1 cellular context compared by ENCODE assay signal in the genomic region with DNA sequence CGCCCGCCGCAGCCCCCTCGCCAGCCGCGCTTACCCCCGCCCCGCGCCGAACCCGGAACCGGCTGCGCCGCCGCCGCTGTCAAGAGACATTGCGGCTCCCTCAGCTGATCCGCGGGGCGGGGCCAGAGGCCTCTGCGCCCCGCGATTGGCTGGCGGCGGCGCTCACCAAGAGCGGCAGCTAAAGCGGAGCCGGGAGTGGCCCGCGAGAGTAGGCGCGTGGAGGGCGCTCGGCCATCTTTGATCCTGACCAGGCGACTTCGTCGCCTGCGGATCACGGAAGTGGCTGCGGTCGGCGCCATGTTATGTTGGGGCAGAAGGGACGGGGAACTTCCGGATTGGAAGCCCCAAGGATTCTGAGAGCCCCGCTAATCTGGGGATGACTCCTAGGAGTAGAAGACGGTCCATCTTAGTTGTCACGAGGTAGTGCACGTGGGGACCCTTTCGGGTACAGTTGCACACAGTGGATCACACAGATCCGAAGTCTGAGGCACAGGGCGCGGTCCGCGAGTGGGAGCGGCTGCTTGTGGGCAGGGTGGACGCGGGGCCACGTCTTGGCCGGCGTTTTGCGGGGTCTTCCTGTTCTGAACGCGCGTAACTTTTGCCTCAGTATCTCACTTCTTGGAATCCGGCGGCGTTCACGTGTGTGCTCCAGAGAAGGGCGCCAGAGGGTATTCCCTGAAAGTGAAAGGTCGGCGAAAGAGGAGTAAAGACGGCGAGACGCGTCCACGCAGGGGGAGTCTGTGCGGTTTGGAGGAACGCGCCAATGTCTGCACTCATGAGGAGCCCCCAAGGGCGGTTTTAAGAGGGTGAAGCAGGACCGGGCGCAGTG.
TF ChIP-seq lines count a peak whose summit lies in the region.

A gene with protein sequence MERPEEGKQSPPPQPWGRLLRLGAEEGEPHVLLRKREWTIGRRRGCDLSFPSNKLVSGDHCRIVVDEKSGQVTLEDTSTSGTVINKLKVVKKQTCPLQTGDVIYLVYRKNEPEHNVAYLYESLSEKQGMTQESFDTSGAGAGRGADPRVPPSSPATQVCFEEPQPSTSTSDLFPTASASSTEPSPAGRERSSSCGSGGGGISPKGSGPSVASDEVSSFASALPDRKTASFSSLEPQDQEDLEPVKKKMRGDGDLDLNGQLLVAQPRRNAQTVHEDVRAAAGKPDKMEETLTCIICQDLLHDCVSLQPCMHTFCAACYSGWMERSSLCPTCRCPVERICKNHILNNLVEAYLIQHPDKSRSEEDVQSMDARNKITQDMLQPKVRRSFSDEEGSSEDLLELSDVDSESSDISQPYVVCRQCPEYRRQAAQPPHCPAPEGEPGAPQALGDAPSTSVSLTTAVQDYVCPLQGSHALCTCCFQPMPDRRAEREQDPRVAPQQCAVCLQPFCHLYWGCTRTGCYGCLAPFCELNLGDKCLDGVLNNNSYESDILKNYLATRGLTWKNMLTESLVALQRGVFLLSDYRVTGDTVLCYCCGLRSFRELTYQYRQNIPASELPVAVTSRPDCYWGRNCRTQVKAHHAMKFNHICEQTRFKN (minus strand): TSS at position 93 of the 829 bp plus-strand sequence. CDS start 277 bp downstream, outside the sequence.

TF ChIP-seq in K562, 482 proteins besides CTCF, POLR2A, EP300 and RAD21 (continued from another document):
- TF ChIP-seq, protein P1, sequence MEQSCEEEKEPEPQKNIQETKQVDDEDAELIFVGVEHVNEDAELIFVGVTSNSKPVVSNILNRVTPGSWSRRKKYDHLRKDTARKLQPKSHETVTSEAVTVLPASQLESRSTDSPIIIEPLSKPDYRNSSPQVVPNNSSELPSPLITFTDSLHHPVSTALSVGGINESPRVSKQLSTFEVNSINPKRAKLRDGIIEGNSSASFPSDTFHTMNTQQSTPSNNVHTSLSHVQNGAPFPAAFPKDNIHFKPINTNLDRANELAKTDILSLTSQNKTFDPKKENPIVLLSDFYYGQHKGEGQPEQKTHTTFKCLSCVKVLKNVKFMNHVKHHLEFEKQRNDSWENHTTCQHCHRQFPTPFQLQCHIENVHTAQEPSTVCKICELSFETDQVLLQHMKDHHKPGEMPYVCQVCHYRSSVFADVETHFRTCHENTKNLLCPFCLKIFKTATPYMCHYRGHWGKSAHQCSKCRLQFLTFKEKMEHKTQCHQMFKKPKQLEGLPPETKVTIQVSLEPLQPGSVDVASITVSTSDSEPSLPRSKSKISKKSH (CRISPR knock-in tag; IDR thresholded peaks at IDR 0.05), result no peak
- TF ChIP-seq HNRNPK (IDR thresholded peaks at IDR 0.05; ENCODE audit: low read depth, low read length, poor library complexity, severe bottlenecking), result peak; percentile 43
- no peak for TF ChIP-seq TCF7L2 (IDR thresholded peaks at IDR 0.05; ENCODE audit: low read depth, low read length)
- TF ChIP-seq ARID2 (IDR thresholded peaks at IDR 0.05), result no peak
- peak; percentile 45 for TF ChIP-seq CCNT2 (IDR thresholded peaks at IDR 0.05; ENCODE audit: borderline replicate concordance, extremely low read depth, insufficient read length, low read depth, low read length)
- no peak for TF ChIP-seq SMAD1 (IDR thresholded peaks at IDR 0.05; ENCODE audit: low read depth, low read length, partially characterized antibody)
- TF ChIP-seq FOXK1 (CRISPR knock-in tag; IDR thresholded peaks at IDR 0.05; ENCODE audit: borderline replicate concordance), result no peak
- peak; percentile 74 for TF ChIP-seq ZNF583 (CRISPR knock-in tag; IDR thresholded peaks at IDR 0.05)
- no peak for TF ChIP-seq MYBL2 (IDR thresholded peaks at IDR 0.05; ENCODE audit: low read depth)
- no peak for TF ChIP-seq MYBL2 (CRISPR knock-in tag; IDR thresholded peaks at IDR 0.05; ENCODE audit: borderline replicate concordance)
- TF ChIP-seq PHTF2 (CRISPR knock-in tag; IDR thresholded peaks at IDR 0.05), result no peak
- TF ChIP-seq EWSR1 (IDR thresholded peaks at IDR 0.05; ENCODE audit: borderline replicate concordance, low read depth, partially characterized antibody), result no peak
- TF ChIP-seq CBX3 (IDR thresholded peaks at IDR 0.05; ENCODE audit: borderline replicate concordance in 1 of 2, low read length in 2 of 2), result peak in 1 of 2 experiments; percentile 92; a peak in 1 of 3 replicates
TF ChIP-seq in K562: peak in this region for 147.
